Comparison of ENCODE assay signal across 8 cellular contexts in the genomic region with DNA sequence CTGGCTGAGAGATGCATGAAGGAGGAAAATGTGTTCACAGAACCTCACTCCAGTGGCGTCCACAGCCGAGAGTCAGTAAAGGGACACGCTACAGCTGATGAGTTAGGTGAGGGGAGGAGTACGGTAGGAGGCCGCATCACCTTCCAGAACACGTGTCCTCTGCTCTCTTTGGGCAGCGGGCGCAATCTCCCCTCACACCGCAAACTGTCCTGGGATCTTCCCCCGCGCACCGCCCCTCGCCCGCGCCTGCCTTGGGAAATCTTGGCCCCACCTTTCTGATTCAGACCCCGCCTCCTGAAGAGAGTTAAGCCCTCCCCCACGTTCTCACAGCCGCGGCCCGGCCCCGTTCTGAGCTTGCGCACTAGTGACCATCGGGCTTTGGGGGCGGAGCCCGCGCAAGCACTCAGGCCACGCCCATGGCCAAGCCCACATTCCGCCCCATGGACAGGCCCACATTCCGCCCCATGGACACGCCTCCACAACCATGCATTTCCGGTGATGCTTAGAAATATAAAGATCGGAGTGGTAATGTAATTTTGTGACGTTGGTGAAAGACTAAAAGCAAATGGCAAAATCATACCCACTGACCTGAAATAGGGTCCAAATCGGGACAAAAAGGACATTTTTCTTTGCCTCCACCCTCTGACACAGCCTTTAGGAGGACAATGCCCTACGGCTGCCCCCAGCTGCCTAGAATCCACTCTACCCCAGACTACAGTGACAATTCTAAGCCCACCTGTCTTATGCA. TPM values are rescaled to one million over a fixed set of nuclear protein-coding genes. Genes with fewer than 3 reads are reported as not detected.
DNase-seq lines count a peak whose midpoint lies in the region; ATAC-seq, FAIRE-seq and TF ChIP-seq lines count a peak whose summit lies in the region.

No MANE protein-coding gene starts in this region.

- H3K9ac ChIP-seq in H1 (replicated peaks in 1 of 4; ENCODE audit: extremely low read depth in 1 of 4, low read depth in 3 of 4, low read length in 3 of 4) (peak overlapping the region; percentile 10 to 61 (median 41); a peak in 5 of 7 replicates), mesenchymal stem cell (ENCODE audit: low read length) (peak overlapping the region; percentile 69)

- H3K36me3 ChIP-seq in H1 (ENCODE audit: control insufficient read depth in 2 of 4, insufficient read depth in 4 of 4, low read length in 3 of 4) (no peaks in the 10 kb centered on the region), mesenchymal stem cell (ENCODE audit: control insufficient read depth in 1 of 2, insufficient read depth in 2 of 2, low read depth in 1 of 2, low read length in 2 of 2) (no peaks in the 10 kb centered on the region)

- no peak for TF ChIP-seq CTCF in CD4-positive, alpha-beta T cell (IDR thresholded peaks at IDR 0.05)
- TF ChIP-seq CTCF in GM20000 (IDR thresholded peaks at IDR 0.05; ENCODE audit: extremely low read depth, missing control alignments) (no peak), H1 (IDR thresholded peaks at IDR 0.05; ENCODE audit: control extremely low read depth in 1 of 3, insufficient read depth in 1 of 3, low read depth in 1 of 3, low read length in 3 of 3) (no peak)

- peak; percentile 57 for FAIRE-seq in H1 (lab: Jason Lieb, UNC)

- H4K91ac ChIP-seq in H1 (replicated peaks; ENCODE audit: insufficient read length, low read length) (no peak overlapping the region), mesenchymal stem cell (ENCODE audit: low read length) (no peak overlapping the region)

- WGBS in H1 (ENCODE audit: extremely low coverage in 1 of 2, insufficient coverage in 1 of 2, insufficient read length in 1 of 2, insufficient replicate concordance in 2 of 2, low coverage in 1 of 2, low lambda C conversion rate in 2 of 2, missing lambda C conversion rate in 1 of 2), 2 experiments = 2% methylated on average over 33 of the region's 35 CpGs; no CpG with 5 or more reads in 1 of the 2 experiments
- WGBS in mesenchymal stem cell = under 1% methylated on average over 21 of the region's 35 CpGs

- H2BK20ac ChIP-seq in H1 (ENCODE audit: low read length) = no peak overlapping the region

- H3K14ac ChIP-seq in H1 (ENCODE audit: insufficient read length) = no peak overlapping the region
- no peak overlapping the region for H3K14ac ChIP-seq in mesenchymal stem cell (ENCODE audit: low read length in 2 of 2)

- H3K23me2 ChIP-seq in H1 (ENCODE audit: low read depth, low read length) = peaks cover 4% of the 10 kb centered on the region; the same call in 1 of the 2 replicates

- H3K36me3 Mint-ChIP-seq in CD4-positive, alpha-beta T cell (ENCODE audit: low read depth) = no peaks in the 10 kb centered on the region
- no peaks in the 10 kb centered on the region for H3K36me3 Mint-ChIP-seq in activated CD8-positive, alpha-beta memory T cell treated with anti-CD3 and anti-CD28 coated beads, Interleukin-2, amount 10 ng/mL, durations not matched to agents 7 days and 5 days

- no peaks in the 10 kb centered on the region for H3K27me3 ChIP-seq in CD4-positive, alpha-beta T cell (ENCODE audit: control insufficient read depth, insufficient read depth, low read length)
- H3K27me3 ChIP-seq in H1 (replicated peaks in 1 of 4; ENCODE audit: control insufficient read depth in 3 of 4, extremely low read depth in 1 of 4, insufficient read depth in 3 of 4, low read length in 3 of 4) = no peaks in the 10 kb centered on the region
- H3K27me3 ChIP-seq in mesenchymal stem cell (ENCODE audit: control insufficient read depth in 1 of 2, insufficient read depth in 1 of 2, low read length in 2 of 2) = peaks cover 0 to 13% of the 10 kb centered on the region in 2 experiments

- H3K9me3 Mint-ChIP-seq in CD4-positive, alpha-beta T cell = no peaks in the 10 kb centered on the region
- no peaks in the 10 kb centered on the region for H3K9me3 Mint-ChIP-seq in activated CD8-positive, alpha-beta memory T cell treated with anti-CD3 and anti-CD28 coated beads, Interleukin-2, amount 10 ng/mL, durations not matched to agents 7 days and 5 days (ENCODE audit: low read depth)

- peak overlapping the region; percentile 83 for H3K4me3 Mint-ChIP-seq in CD4-positive, alpha-beta T cell
- H3K4me3 Mint-ChIP-seq in activated CD8-positive, alpha-beta memory T cell treated with anti-CD3 and anti-CD28 coated beads, Interleukin-2, amount 10 ng/mL, durations not matched to agents 7 days and 5 days = peak overlapping the region; percentile 73

- H4K8ac ChIP-seq in H1 (ENCODE audit: extremely low read depth, insufficient read depth, low read length) (no peak overlapping the region), mesenchymal stem cell (ENCODE audit: low read length) (peak overlapping the region; percentile 87)

- H2BK12ac ChIP-seq in H1 (ENCODE audit: low read depth, low read length) (peak overlapping the region; percentile 50; the same call in 1 of the 2 replicates), mesenchymal stem cell (ENCODE audit: low read length in 2 of 2) (peak overlapping the region in 1 of 2 experiments; percentile 6)

- intact Hi-C loops in CD4-positive, alpha-beta T cell (cut with DNase I, micrococcal nuclease) = loop anchor here (1.0 to 5.0 kb wide), 3 partner anchors 37 to 51 kb away; partner anchors contain the start of gene RTL8A (in 1 of the 2)

- peak overlapping the region; percentile 46 to 70 for H3K4me2 ChIP-seq in H1 (ENCODE audit: insufficient read depth in 1 of 2, low read depth in 2 of 2, low read length in 2 of 2)
- H3K4me2 ChIP-seq in mesenchymal stem cell (ENCODE audit: low read length, poor library complexity, severe bottlenecking) = peak overlapping the region; percentile 74

- no peak for TF ChIP-seq EP300 in H1 (IDR thresholded peaks at IDR 0.05; ENCODE audit: borderline replicate concordance in 1 of 2, low read depth in 2 of 2, low read length in 2 of 2)

- H4K20me1 ChIP-seq in H1 (replicated peaks in 1 of 2; ENCODE audit: control insufficient read depth in 1 of 2, insufficient read depth in 2 of 2, low read length in 2 of 2) = no peaks in the 10 kb centered on the region

- peak; percentile 96 for ATAC-seq in CD4-positive, alpha-beta T cell (ENCODE audit: poor library complexity)
- ATAC-seq in activated CD8-positive, alpha-beta memory T cell treated with anti-CD3 and anti-CD28 coated beads, Interleukin-2, amount 10 ng/mL, durations not matched to agents 7 days and 5 days = peak; percentile 97

- no peaks in the 10 kb centered on the region for H3K9me3 ChIP-seq in CD4-positive, alpha-beta T cell (ENCODE audit: control insufficient read depth, low read length)
- H3K9me3 ChIP-seq in H1 (ENCODE audit: insufficient read depth in 2 of 2, low read depth in 1 of 2, low read length in 1 of 2) (no peaks in the 10 kb centered on the region), mesenchymal stem cell (ENCODE audit: control insufficient read depth, low read length) (no peaks in the 10 kb centered on the region)

- peak overlapping the region; percentile 75 for H3K27ac Mint-ChIP-seq in CD4-positive, alpha-beta T cell
- no peak overlapping the region for H3K27ac Mint-ChIP-seq in activated CD8-positive, alpha-beta memory T cell treated with anti-CD3 and anti-CD28 coated beads, Interleukin-2, amount 10 ng/mL, durations not matched to agents 7 days and 5 days

- H3K4me3 ChIP-seq in H1 (ENCODE audit: extremely low read depth in 1 of 4, insufficient read depth in 2 of 4, low read depth in 3 of 4, low read length in 4 of 4) = peak overlapping the region; percentile 44 to 77 (median 54)
- H3K4me3 ChIP-seq in mesenchymal stem cell (ENCODE audit: insufficient read depth in 1 of 2, low read depth in 1 of 2, low read length in 2 of 2) = peak overlapping the region; percentile 61 to 77

- H2BK120ac ChIP-seq in H1 (replicated peaks; ENCODE audit: low read depth, low read length) = no peak overlapping the region
- H2BK120ac ChIP-seq in mesenchymal stem cell (ENCODE audit: low read depth, low read length) = no peak overlapping the region

- H2AK5ac ChIP-seq in H1 (ENCODE audit: low read depth, low read length) = no peak overlapping the region
- no peak overlapping the region for H2AK5ac ChIP-seq in mesenchymal stem cell (ENCODE audit: low read length, severe bottlenecking)

- DNase-seq in CD4-positive, alpha-beta T cell = peak; percentile 76 to 88 (median 82)
- DNase-seq in GM20000 (ENCODE audit: low spot score) (peak; percentile 86), HS-5 (ENCODE audit: low read depth) (peak; percentile 64), NK-92 (lab: John Stamatoyannopoulos, UW; ENCODE audit: unreplicated experiment) (peak; percentile 10), H1 (ENCODE audit: low read depth in 1 of 2, low spot score in 2 of 2) (peak; percentile 82 to 92), mesenchymal stem cell (peak; percentile 87)
- peak; percentile 93 for DNase-seq in activated CD8-positive, alpha-beta memory T cell treated with anti-CD3 and anti-CD28 coated beads, Interleukin-2, amount 10 ng/mL, durations not matched to agents 7 days and 5 days
- DNase-seq in stimulated activated CD8-positive, alpha-beta memory T cell treated with anti-CD3 and anti-CD28 coated beads, Interleukin-12 subunit alpha, Interleukin-12 subunit beta, amount 100 ng/mL, for 1 hour (ENCODE audit: low read depth) = peak; percentile 74

- no peak for TF ChIP-seq RAD21 in H1 (IDR thresholded peaks at IDR 0.05 in 1 of 2, conservative IDR thresholded peaks at IDR 0.05 in 1 of 2; ENCODE audit: low read depth in 2 of 2, low read length in 2 of 2)

- H3K18ac ChIP-seq in H1 (ENCODE audit: extremely low read depth, low read length) (no peak overlapping the region; the same call in 1 of the 2 replicates), mesenchymal stem cell (ENCODE audit: low read depth in 1 of 2, low read length in 2 of 2) (peak overlapping the region in 1 of 2 experiments; percentile 64)

- H3K4me1 ChIP-seq in H1 (replicated peaks in 1 of 4; ENCODE audit: control insufficient read depth in 3 of 4, insufficient read depth in 4 of 4, low read length in 3 of 4) (peaks cover 0 to 3% (median 1%) of the 10 kb centered on the region in 4 experiments; a peak in 2 of 7 replicates), mesenchymal stem cell (ENCODE audit: control insufficient read depth, insufficient read depth, low read depth, low read length) (peaks cover 3% of the 10 kb centered on the region)

- no peak overlapping the region for H3K23ac ChIP-seq in H1 (ENCODE audit: insufficient read length)
- no peak overlapping the region for H3K23ac ChIP-seq in mesenchymal stem cell (ENCODE audit: low read length in 2 of 2)

- peak overlapping the region; percentile 9; the same call in 1 of the 2 replicates for H2BK5ac ChIP-seq in H1 (ENCODE audit: low read depth, low read length)
- no peak overlapping the region for H2BK5ac ChIP-seq in mesenchymal stem cell (ENCODE audit: low read depth, low read length, poor library complexity, severe bottlenecking)

- no peaks in the 10 kb centered on the region for H3K79me2 ChIP-seq in H1 (ENCODE audit: control insufficient read depth in 1 of 2, insufficient read depth in 2 of 2, low read length in 2 of 2)

- no peak overlapping the region for H3K56ac ChIP-seq in H1 (replicated peaks; ENCODE audit: insufficient read length, low read depth, low read length)

- no peaks in the 10 kb centered on the region for H3K79me1 ChIP-seq in H1 (ENCODE audit: low read depth, low read length)
- H3K79me1 ChIP-seq in mesenchymal stem cell (replicated peaks; ENCODE audit: low read length, poor library complexity, severe bottlenecking) = no peaks in the 10 kb centered on the region

- H3K4ac ChIP-seq in H1 (replicated peaks; ENCODE audit: insufficient read length, low read depth, low read length) (no peak overlapping the region), mesenchymal stem cell (ENCODE audit: low read depth in 1 of 2, low read length in 2 of 2) (no peak overlapping the region)

- CTCF ChIA-PET in CD4-positive, alpha-beta T cell (lab: Charles Lee) = no interaction called here
- CTCF ChIA-PET in activated CD8-positive, alpha-beta memory T cell treated with anti-CD3 and anti-CD28 coated beads, Interleukin-2, amount 10 ng/mL, durations not matched to agents 7 days and 5 days (lab: Charles Lee) = interaction anchor here (1.0 kb wide), 1 partner anchor 25 kb away, joined by 3 read pairs; no protein-coding TSS in a partner anchor
- CTCF ChIA-PET in H1 (lab: Charles Lee; ENCODE audit: partially characterized antibody) = interaction anchor here (1.3 kb wide), 1 partner anchor 82 kb away, joined by 3 read pairs; no protein-coding TSS in a partner anchor

- 0 out of 2 replicates have a peak overlapping the region, but pooled peaks have one; percentile 80 for H2AFZ ChIP-seq in H1 (ENCODE audit: low read length)
- peak overlapping the region; percentile 77 for H2AFZ ChIP-seq in mesenchymal stem cell (ENCODE audit: low read depth, low read length)

- H3K27me3 Mint-ChIP-seq in CD4-positive, alpha-beta T cell = no peaks in the 10 kb centered on the region
- peaks cover 5% of the 10 kb centered on the region for H3K27me3 Mint-ChIP-seq in activated CD8-positive, alpha-beta memory T cell treated with anti-CD3 and anti-CD28 coated beads, Interleukin-2, amount 10 ng/mL, durations not matched to agents 7 days and 5 days

- 0 out of 3 replicates have a peak, but pooled peaks of 1 of the 2 experiments have one; percentile 37 for TF ChIP-seq POLR2A in H1 (IDR thresholded peaks at IDR 0.05; ENCODE audit: control extremely low read depth in 1 of 2, low read depth in 2 of 2, low read length in 2 of 2)

- H4K5ac ChIP-seq in H1 (ENCODE audit: insufficient read length, low read depth, low read length) = peak overlapping the region; percentile 6

- POLR2A ChIA-PET in CD4-positive, alpha-beta T cell (lab: Charles Lee) = interaction anchor here (0.6 to 1.3 kb wide), 4 partner anchors 16 to 981 kb away, joined by 3 to 6 read pairs (median 4); partner anchors contain the start of genes RTL8A and SLC9A6
- POLR2A ChIA-PET in H1 (lab: Charles Lee; ENCODE audit: partially characterized antibody) = interaction anchor here (1.3 to 2.4 kb wide), 2 partner anchors 18 to 93 kb away, joined by 4 to 10 read pairs; partner anchors contain the start of gene RTL8B

- H2BK15ac ChIP-seq in H1 (ENCODE audit: low read length) (no peak overlapping the region), mesenchymal stem cell (ENCODE audit: low read depth, poor library complexity, severe bottlenecking) (no peak overlapping the region)

- no peak overlapping the region for H3K27ac ChIP-seq in CD4-positive, alpha-beta T cell (ENCODE audit: low read depth, low read length)
- H3K27ac ChIP-seq in H1 (ENCODE audit: low read depth, low read length) (peak overlapping the region; percentile 62; the same call in 1 of the 2 replicates), mesenchymal stem cell (ENCODE audit: low read length, poor library complexity, severe bottlenecking) (peak overlapping the region; percentile 49)

- peaks cover 19% of the 10 kb centered on the region for H3K4me1 Mint-ChIP-seq in CD4-positive, alpha-beta T cell (ENCODE audit: low read depth)
- H3K4me1 Mint-ChIP-seq in activated CD8-positive, alpha-beta memory T cell treated with anti-CD3 and anti-CD28 coated beads, Interleukin-2, amount 10 ng/mL, durations not matched to agents 7 days and 5 days = peaks cover 15% of the 10 kb centered on the region

RNA-seq across cellular contexts. Expression of gene SMIM10, which starts 13.3 kb away (rescaled TPM):
- total RNA-seq in CD4-positive, alpha-beta T cell = not detected
- total RNA-seq in activated CD8-positive, alpha-beta memory T cell treated with anti-CD3 and anti-CD28 coated beads, Interleukin-2, amount 10 ng/mL, durations not matched to agents 7 days and 5 days = 1 to 10 TPM in 1 of 2 experiments, under 1 TPM in 1; 0.44 to 1.1 TPM
- total RNA-seq in H1 (2021; fragmentation: NEBNext Ultra II Directional; extraction: Animal tissue kit (Norgen Biotek cat#: 25700)) = 2.1 and 2.3 TPM in 2 replicates
- polyA plus RNA-seq in H1 (2011; rRNA removed) = 2.8 and 4.6 TPM in 2 replicates
- 2.2 TPM for polyA plus RNA-seq in H1 (2011; cell fraction: cytosol; rRNA removed)
- 13.7 TPM for polyA plus RNA-seq in H1 (2011; cell fraction: nucleus; rRNA removed)
- polyA plus RNA-seq in H1 (2012, experiment 1 of 2) = 1.5 to 2.6 TPM (median 2.3 TPM) in 4 replicates
- polyA plus RNA-seq in H1 (2012, experiment 2 of 2) = 0.46 TPM
- polyA plus RNA-seq in H1 (2013, experiment 1 of 2) = 8.5 TPM
- polyA plus RNA-seq in H1 (2013, experiment 2 of 2) = 7.6 TPM
- 0.17 and 0.57 TPM in 2 replicates for polyA minus RNA-seq in H1 (2011; rRNA and poly(A)+ RNA removed)
- 0.73 TPM for polyA minus RNA-seq in H1 (2011; cell fraction: cytosol; rRNA and poly(A)+ RNA removed)
- 2.6 TPM for polyA minus RNA-seq in H1 (2011; cell fraction: nucleus; rRNA and poly(A)+ RNA removed)
- 45.2 TPM for polyA plus RNA-seq in mesenchymal stem cell (2013, experiment 1 of 2)
- 44.2 TPM for polyA plus RNA-seq in mesenchymal stem cell (2013, experiment 2 of 2)

RNA-seq across cellular contexts. Expression of gene RTL8B, which starts 18.3 kb away (rescaled TPM):
- total RNA-seq in CD4-positive, alpha-beta T cell = under 1 TPM in 1 of 2 experiments, not detected in 1; 0.22 TPM
- total RNA-seq in activated CD8-positive, alpha-beta memory T cell treated with anti-CD3 and anti-CD28 coated beads, Interleukin-2, amount 10 ng/mL, durations not matched to agents 7 days and 5 days = under 1 TPM in 1 of 2 experiments, not detected in 1; 0.42 TPM
- total RNA-seq in H1 (2021; fragmentation: NEBNext Ultra II Directional; extraction: Animal tissue kit (Norgen Biotek cat#: 25700)) = 6.2 and 6.4 TPM in 2 replicates
- 5.0 and 7.1 TPM in 2 replicates for polyA plus RNA-seq in H1 (2011; rRNA removed)
- polyA plus RNA-seq in H1 (2011; cell fraction: cytosol; rRNA removed) = 3.0 TPM
- polyA plus RNA-seq in H1 (2011; cell fraction: nucleus; rRNA removed) = 4.7 TPM
- polyA plus RNA-seq in H1 (2012, experiment 1 of 2) = 5.0 to 6.7 TPM (median 5.2 TPM) in 4 replicates
- 6.1 TPM for polyA plus RNA-seq in H1 (2012, experiment 2 of 2)
- 6.8 TPM for polyA plus RNA-seq in H1 (2013, experiment 1 of 2)
- 6.7 TPM for polyA plus RNA-seq in H1 (2013, experiment 2 of 2)
- polyA minus RNA-seq in H1 (2011; rRNA and poly(A)+ RNA removed) = 1.4 TPM in 2 replicates
- 3.8 TPM for polyA minus RNA-seq in H1 (2011; cell fraction: cytosol; rRNA and poly(A)+ RNA removed)
- polyA minus RNA-seq in H1 (2011; cell fraction: nucleus; rRNA and poly(A)+ RNA removed) = 3.5 TPM
- polyA plus RNA-seq in mesenchymal stem cell (2013, experiment 1 of 2) = 33.9 TPM
- polyA plus RNA-seq in mesenchymal stem cell (2013, experiment 2 of 2) = 34.3 TPM

RNA-seq across cellular contexts. Expression of gene RTL8C, which starts 28.1 kb away (rescaled TPM):
- total RNA-seq in CD4-positive, alpha-beta T cell = 1 to 10 TPM; 6.5 to 8.5 TPM
- 10 to 100 TPM; 22.1 to 25.9 TPM for total RNA-seq in activated CD8-positive, alpha-beta memory T cell treated with anti-CD3 and anti-CD28 coated beads, Interleukin-2, amount 10 ng/mL, durations not matched to agents 7 days and 5 days
- total RNA-seq in H1 (2021; fragmentation: NEBNext Ultra II Directional; extraction: Animal tissue kit (Norgen Biotek cat#: 25700)) = 59.0 and 68.0 TPM in 2 replicates
- polyA plus RNA-seq in H1 (2011; rRNA removed) = 92.1 and 128 TPM in 2 replicates
- 47.3 TPM for polyA plus RNA-seq in H1 (2011; cell fraction: cytosol; rRNA removed)
- polyA plus RNA-seq in H1 (2011; cell fraction: nucleus; rRNA removed) = 97.4 TPM
- polyA plus RNA-seq in H1 (2012, experiment 1 of 2) = 88.8 to 105 TPM (median 100 TPM) in 4 replicates
- 98.9 TPM for polyA plus RNA-seq in H1 (2012, experiment 2 of 2)
- polyA plus RNA-seq in H1 (2013, experiment 1 of 2) = 74.7 TPM
- 76.0 TPM for polyA plus RNA-seq in H1 (2013, experiment 2 of 2)
- polyA minus RNA-seq in H1 (2011; rRNA and poly(A)+ RNA removed) = 18.1 and 21.9 TPM in 2 replicates
- polyA minus RNA-seq in H1 (2011; cell fraction: cytosol; rRNA and poly(A)+ RNA removed) = 37.6 TPM
- polyA minus RNA-seq in H1 (2011; cell fraction: nucleus; rRNA and poly(A)+ RNA removed) = 36.0 TPM
- polyA plus RNA-seq in mesenchymal stem cell (2013, experiment 1 of 2) = 359 TPM
- 349 TPM for polyA plus RNA-seq in mesenchymal stem cell (2013, experiment 2 of 2)

RNA-seq across cellular contexts. Expression of gene RTL8A, which starts 47.9 kb away (rescaled TPM):
- total RNA-seq in CD4-positive, alpha-beta T cell = 10 to 100 TPM; 11.1 to 12.4 TPM
- total RNA-seq in activated CD8-positive, alpha-beta memory T cell treated with anti-CD3 and anti-CD28 coated beads, Interleukin-2, amount 10 ng/mL, durations not matched to agents 7 days and 5 days = 10 to 100 TPM in 1 of 2 experiments, 1 to 10 TPM in 1; 9.6 to 13.3 TPM
- 32.2 and 34.3 TPM in 2 replicates for total RNA-seq in H1 (2021; fragmentation: NEBNext Ultra II Directional; extraction: Animal tissue kit (Norgen Biotek cat#: 25700))
- polyA plus RNA-seq in H1 (2011; rRNA removed) = 139 and 142 TPM in 2 replicates
- polyA plus RNA-seq in H1 (2011; cell fraction: cytosol; rRNA removed) = 57.3 TPM
- 74.8 TPM for polyA plus RNA-seq in H1 (2011; cell fraction: nucleus; rRNA removed)
- 54.3 to 92.3 TPM (median 88.9 TPM) in 4 replicates for polyA plus RNA-seq in H1 (2012, experiment 1 of 2)
- 97.6 TPM for polyA plus RNA-seq in H1 (2012, experiment 2 of 2)
- polyA plus RNA-seq in H1 (2013, experiment 1 of 2) = 79.0 TPM
- 81.0 TPM for polyA plus RNA-seq in H1 (2013, experiment 2 of 2)
- polyA minus RNA-seq in H1 (2011; rRNA and poly(A)+ RNA removed) = 14.3 and 28.5 TPM in 2 replicates
- polyA minus RNA-seq in H1 (2011; cell fraction: cytosol; rRNA and poly(A)+ RNA removed) = 20.3 TPM
- polyA minus RNA-seq in H1 (2011; cell fraction: nucleus; rRNA and poly(A)+ RNA removed) = 19.4 TPM
- polyA plus RNA-seq in mesenchymal stem cell (2013, experiment 1 of 2) = 133 TPM
- polyA plus RNA-seq in mesenchymal stem cell (2013, experiment 2 of 2) = 133 TPM

Comparison
In these comparisons a context has a peak if more than half of its experiments do, and no peak if none do; other contexts are left out.
1. DNase-seq: peak in every context shown above with its lines; median percentile 93 in activated CD8-positive, alpha-beta memory T cell treated with anti-CD3 and anti-CD28 coated beads, Interleukin-2, amount 10 ng/mL, durations not matched to agents 7 days and 5 days; 87 in H1; 87 in mesenchymal stem cell; 86 in GM20000; 82 in CD4-positive, alpha-beta T cell; 74 in stimulated activated CD8-positive, alpha-beta memory T cell treated with anti-CD3 and anti-CD28 coated beads, Interleukin-12 subunit alpha, Interleukin-12 subunit beta, amount 100 ng/mL, for 1 hour; 64 in HS-5; 10 in NK-92.